In genomic region chr2:134408791-134409190, GRCh38 we compare ENCODE assay signal across 1 cellular context.
TF ChIP-seq lines count a peak whose summit lies in the region.

No MANE protein-coding gene starts in this region.

TF ChIP-seq in SK-N-SH treated with all-trans-retinoic acid at 6 μM for 48 hours, 23 proteins besides CTCF, POLR2A, EP300 and RAD21 (continued from another document):
- TF ChIP-seq, protein P1, sequence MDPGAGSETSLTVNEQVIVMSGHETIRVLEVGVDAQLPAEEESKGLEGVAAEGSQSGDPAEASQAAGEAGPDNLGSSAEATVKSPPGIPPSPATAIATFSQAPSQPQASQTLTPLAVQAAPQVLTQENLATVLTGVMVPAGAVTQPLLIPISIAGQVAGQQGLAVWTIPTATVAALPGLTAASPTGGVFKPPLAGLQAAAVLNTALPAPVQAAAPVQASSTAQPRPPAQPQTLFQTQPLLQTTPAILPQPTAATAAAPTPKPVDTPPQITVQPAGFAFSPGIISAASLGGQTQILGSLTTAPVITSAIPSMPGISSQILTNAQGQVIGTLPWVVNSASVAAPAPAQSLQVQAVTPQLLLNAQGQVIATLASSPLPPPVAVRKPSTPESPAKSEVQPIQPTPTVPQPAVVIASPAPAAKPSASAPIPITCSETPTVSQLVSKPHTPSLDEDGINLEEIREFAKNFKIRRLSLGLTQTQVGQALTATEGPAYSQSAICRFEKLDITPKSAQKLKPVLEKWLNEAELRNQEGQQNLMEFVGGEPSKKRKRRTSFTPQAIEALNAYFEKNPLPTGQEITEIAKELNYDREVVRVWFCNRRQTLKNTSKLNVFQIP (CRISPR knock-in tag; IDR thresholded peaks at IDR 0.05; ENCODE audit: borderline replicate concordance, low read depth) = no peak
- TF ChIP-seq SNAI2 (CRISPR knock-in tag; IDR thresholded peaks at IDR 0.05) = no peak
- no peak for TF ChIP-seq ARNTL (CRISPR knock-in tag; IDR thresholded peaks at IDR 0.05; ENCODE audit: borderline replicate concordance, low read depth)
- TF ChIP-seq ESRRG (CRISPR knock-in tag; IDR thresholded peaks at IDR 0.05) = no peak
- no peak for TF ChIP-seq ZC3H10 (CRISPR knock-in tag; IDR thresholded peaks at IDR 0.05)
- TF ChIP-seq, protein P2, sequence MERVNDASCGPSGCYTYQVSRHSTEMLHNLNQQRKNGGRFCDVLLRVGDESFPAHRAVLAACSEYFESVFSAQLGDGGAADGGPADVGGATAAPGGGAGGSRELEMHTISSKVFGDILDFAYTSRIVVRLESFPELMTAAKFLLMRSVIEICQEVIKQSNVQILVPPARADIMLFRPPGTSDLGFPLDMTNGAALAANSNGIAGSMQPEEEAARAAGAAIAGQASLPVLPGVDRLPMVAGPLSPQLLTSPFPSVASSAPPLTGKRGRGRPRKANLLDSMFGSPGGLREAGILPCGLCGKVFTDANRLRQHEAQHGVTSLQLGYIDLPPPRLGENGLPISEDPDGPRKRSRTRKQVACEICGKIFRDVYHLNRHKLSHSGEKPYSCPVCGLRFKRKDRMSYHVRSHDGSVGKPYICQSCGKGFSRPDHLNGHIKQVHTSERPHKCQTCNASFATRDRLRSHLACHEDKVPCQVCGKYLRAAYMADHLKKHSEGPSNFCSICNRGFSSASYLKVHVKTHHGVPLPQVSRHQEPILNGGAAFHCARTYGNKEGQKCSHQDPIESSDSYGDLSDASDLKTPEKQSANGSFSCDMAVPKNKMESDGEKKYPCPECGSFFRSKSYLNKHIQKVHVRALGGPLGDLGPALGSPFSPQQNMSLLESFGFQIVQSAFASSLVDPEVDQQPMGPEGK (CRISPR knock-in tag; IDR thresholded peaks at IDR 0.05; ENCODE audit: borderline replicate concordance) = no peak
- no peak for TF ChIP-seq CSRNP3 (CRISPR knock-in tag; IDR thresholded peaks at IDR 0.05)
- TF ChIP-seq GLIS3 (CRISPR knock-in tag; IDR thresholded peaks at IDR 0.05) = no peak
- no peak for TF ChIP-seq PPARA (CRISPR knock-in tag; IDR thresholded peaks at IDR 0.05; ENCODE audit: borderline replicate concordance)
- no peak for TF ChIP-seq ZFP3 (CRISPR knock-in tag; IDR thresholded peaks at IDR 0.05)
